Comparison of ENCODE assay signal across 1 cellular context in genomic region chr1:114780344-114781226, GRCh38.
TF ChIP-seq lines count a peak whose summit lies in the region.

SIKE1 (minus strand) TSS chr1:114780685; CDS start chr1:114780607, 78 bp downstream.

TF ChIP-seq in HepG2, 621 proteins besides CTCF, POLR2A, EP300 and RAD21 (continued from another document and continues in another):
- TF ChIP-seq HDAC1 (CRISPR knock-in tag; IDR thresholded peaks at IDR 0.05) (peak; percentile 87), DMTF1 (CRISPR knock-in tag; IDR thresholded peaks at IDR 0.05) (no peak), KLF15 (CRISPR knock-in tag; IDR thresholded peaks at IDR 0.05; ENCODE audit: borderline replicate concordance) (no peak), ZNF101 (CRISPR knock-in tag; IDR thresholded peaks at IDR 0.05; ENCODE audit: borderline replicate concordance, low read depth) (no peak; the same call in 1 of the 2 replicates), ZNF552 (CRISPR knock-in tag; IDR thresholded peaks at IDR 0.05; ENCODE audit: borderline replicate concordance) (peak; percentile 51; the same call in 1 of the 2 replicates), CCDC6 (CRISPR knock-in tag; IDR thresholded peaks at IDR 0.05) (peak; percentile 58; the same call in 1 of the 2 replicates), DBP (CRISPR knock-in tag; IDR thresholded peaks at IDR 0.05; ENCODE audit: not compliant biosample characterization) (no peak), TRIM22 (IDR thresholded peaks at IDR 0.05) (no peak), NRL (CRISPR knock-in tag; IDR thresholded peaks at IDR 0.05; ENCODE audit: borderline replicate concordance) (peak; percentile 95), TOPORS (CRISPR knock-in tag; IDR thresholded peaks at IDR 0.05) (peak; percentile 80; the same call in 1 of the 2 replicates), ZNF576 (CRISPR knock-in tag; IDR thresholded peaks at IDR 0.05) (peak; percentile 20; the same call in 1 of the 2 replicates), IKZF1 (IDR thresholded peaks at IDR 0.05) (no peak), HNRNPH1 (optimal IDR thresholded peaks at IDR 0.05; ENCODE audit: low read depth, low read length) (no peak), ZNF7 (CRISPR knock-in tag; IDR thresholded peaks at IDR 0.05) (no peak), ZNF589 (CRISPR knock-in tag; conservative IDR thresholded peaks at IDR 0.05) (no peak), GATA4 (IDR thresholded peaks at IDR 0.05; ENCODE audit: borderline replicate concordance, low read depth) (peak; percentile 81), TRIM24 (CRISPR knock-in tag; IDR thresholded peaks at IDR 0.05) (no peak), ZNF674 (CRISPR knock-in tag; IDR thresholded peaks at IDR 0.05; ENCODE audit: low read depth) (no peak), USF2 (IDR thresholded peaks at IDR 0.05; ENCODE audit: low read depth, low read length) (no peak), USF2 (CRISPR knock-in tag; IDR thresholded peaks at IDR 0.05; ENCODE audit: borderline replicate concordance) (no peak; the same call in 1 of the 2 replicates), ZNF263 (CRISPR knock-in tag; IDR thresholded peaks at IDR 0.05) (peak; percentile 49; the same call in 1 of the 2 replicates), SNAI1 (CRISPR knock-in tag; IDR thresholded peaks at IDR 0.05; ENCODE audit: borderline replicate concordance) (no peak), ETV5 (CRISPR knock-in tag; IDR thresholded peaks at IDR 0.05; ENCODE audit: borderline replicate concordance) (peak; percentile 84), NR1H2 (CRISPR knock-in tag; IDR thresholded peaks at IDR 0.05; ENCODE audit: borderline replicate concordance, low read depth) (no peak; the same call in 1 of the 2 replicates), TP53 (CRISPR knock-in tag; conservative IDR thresholded peaks at IDR 0.05) (0 out of 2 replicates have a peak, but pooled peaks have one; percentile 66), MBNL3 (CRISPR knock-in tag; conservative IDR thresholded peaks at IDR 0.05) (no peak), ZNF605 (CRISPR knock-in tag; IDR thresholded peaks at IDR 0.05) (peak; percentile 52; the same call in 1 of the 2 replicates), ZNF496 (CRISPR knock-in tag; IDR thresholded peaks at IDR 0.05; ENCODE audit: insufficient replicate concordance) (no peak), ZNF597 (CRISPR knock-in tag; IDR thresholded peaks at IDR 0.05) (no peak), ZBTB1 (CRISPR knock-in tag; IDR thresholded peaks at IDR 0.05; ENCODE audit: borderline replicate concordance) (no peak), ZNF292 (CRISPR knock-in tag; IDR thresholded peaks at IDR 0.05; ENCODE audit: borderline replicate concordance, low read depth) (peak; percentile 93), MTF1 (CRISPR knock-in tag; IDR thresholded peaks at IDR 0.05) (no peak), CBX1 (IDR thresholded peaks at IDR 0.05; ENCODE audit: low read depth) (peak; percentile 52)
- TF ChIP-seq, protein P1, sequence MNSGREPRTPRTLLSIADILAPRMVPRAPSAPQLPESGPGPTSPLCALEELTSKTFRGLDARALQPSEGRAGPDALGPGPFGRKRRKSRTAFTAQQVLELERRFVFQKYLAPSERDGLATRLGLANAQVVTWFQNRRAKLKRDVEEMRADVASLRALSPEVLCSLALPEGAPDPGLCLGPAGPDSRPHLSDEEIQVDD (CRISPR knock-in tag; IDR thresholded peaks at IDR 0.05; ENCODE audit: borderline replicate concordance) = no peak
- TF ChIP-seq, protein P2, sequence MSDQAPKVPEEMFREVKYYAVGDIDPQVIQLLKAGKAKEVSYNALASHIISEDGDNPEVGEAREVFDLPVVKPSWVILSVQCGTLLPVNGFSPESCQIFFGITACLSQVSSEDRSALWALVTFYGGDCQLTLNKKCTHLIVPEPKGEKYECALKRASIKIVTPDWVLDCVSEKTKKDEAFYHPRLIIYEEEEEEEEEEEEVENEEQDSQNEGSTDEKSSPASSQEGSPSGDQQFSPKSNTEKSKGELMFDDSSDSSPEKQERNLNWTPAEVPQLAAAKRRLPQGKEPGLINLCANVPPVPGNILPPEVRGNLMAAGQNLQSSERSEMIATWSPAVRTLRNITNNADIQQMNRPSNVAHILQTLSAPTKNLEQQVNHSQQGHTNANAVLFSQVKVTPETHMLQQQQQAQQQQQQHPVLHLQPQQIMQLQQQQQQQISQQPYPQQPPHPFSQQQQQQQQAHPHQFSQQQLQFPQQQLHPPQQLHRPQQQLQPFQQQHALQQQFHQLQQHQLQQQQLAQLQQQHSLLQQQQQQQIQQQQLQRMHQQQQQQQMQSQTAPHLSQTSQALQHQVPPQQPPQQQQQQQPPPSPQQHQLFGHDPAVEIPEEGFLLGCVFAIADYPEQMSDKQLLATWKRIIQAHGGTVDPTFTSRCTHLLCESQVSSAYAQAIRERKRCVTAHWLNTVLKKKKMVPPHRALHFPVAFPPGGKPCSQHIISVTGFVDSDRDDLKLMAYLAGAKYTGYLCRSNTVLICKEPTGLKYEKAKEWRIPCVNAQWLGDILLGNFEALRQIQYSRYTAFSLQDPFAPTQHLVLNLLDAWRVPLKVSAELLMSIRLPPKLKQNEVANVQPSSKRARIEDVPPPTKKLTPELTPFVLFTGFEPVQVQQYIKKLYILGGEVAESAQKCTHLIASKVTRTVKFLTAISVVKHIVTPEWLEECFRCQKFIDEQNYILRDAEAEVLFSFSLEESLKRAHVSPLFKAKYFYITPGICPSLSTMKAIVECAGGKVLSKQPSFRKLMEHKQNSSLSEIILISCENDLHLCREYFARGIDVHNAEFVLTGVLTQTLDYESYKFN (CRISPR knock-in tag; conservative IDR thresholded peaks at IDR 0.05) = peak; percentile 60
- TF ChIP-seq, protein P3, sequence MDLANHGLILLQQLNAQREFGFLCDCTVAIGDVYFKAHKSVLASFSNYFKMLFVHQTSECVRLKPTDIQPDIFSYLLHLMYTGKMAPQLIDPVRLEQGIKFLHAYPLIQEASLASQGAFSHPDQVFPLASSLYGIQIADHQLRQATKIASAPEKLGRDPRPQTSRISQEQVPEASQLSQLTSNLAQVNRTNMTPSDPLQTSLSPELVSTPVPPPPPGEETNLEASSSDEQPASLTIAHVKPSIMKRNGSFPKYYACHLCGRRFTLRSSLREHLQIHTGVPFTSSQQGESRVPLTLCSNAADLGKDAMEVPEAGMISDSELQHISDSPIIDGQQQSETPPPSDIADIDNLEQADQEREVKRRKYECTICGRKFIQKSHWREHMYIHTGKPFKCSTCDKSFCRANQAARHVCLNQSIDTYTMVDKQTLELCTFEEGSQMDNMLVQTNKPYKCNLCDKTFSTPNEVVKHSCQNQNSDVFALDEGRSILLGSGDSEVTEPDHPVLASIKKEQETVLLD (CRISPR knock-in tag; IDR thresholded peaks at IDR 0.05; ENCODE audit: low read depth) = no peak
- TF ChIP-seq, protein P4, sequence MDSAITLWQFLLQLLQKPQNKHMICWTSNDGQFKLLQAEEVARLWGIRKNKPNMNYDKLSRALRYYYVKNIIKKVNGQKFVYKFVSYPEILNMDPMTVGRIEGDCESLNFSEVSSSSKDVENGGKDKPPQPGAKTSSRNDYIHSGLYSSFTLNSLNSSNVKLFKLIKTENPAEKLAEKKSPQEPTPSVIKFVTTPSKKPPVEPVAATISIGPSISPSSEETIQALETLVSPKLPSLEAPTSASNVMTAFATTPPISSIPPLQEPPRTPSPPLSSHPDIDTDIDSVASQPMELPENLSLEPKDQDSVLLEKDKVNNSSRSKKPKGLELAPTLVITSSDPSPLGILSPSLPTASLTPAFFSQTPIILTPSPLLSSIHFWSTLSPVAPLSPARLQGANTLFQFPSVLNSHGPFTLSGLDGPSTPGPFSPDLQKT (CRISPR knock-in tag; IDR thresholded peaks at IDR 0.05; ENCODE audit: borderline replicate concordance) = peak; percentile 34; the same call in 1 of the 2 replicates
